In genomic region chr9:134589748-134590147, GRCh38 we compare ENCODE assay signal across 19 cellular contexts. TPM values are rescaled to one million over a fixed set of nuclear protein-coding genes. Genes with fewer than 3 reads are reported as not detected.
"Had no signal": no experiment of that assay in that cellular context is flagged by ENCODE, and none has a peak within 500 bp of the region (broad histone marks: within the 10 kb centered on the region; RNA-seq: fewer than 3 reads in every experiment).

No MANE protein-coding gene starts in this region.

- DNase-seq: activated CD4-positive, alpha-beta T cell treated with anti-CD3 and anti-CD28 coated beads for 4 hours; amygdala; cerebellar nuclear complex; dorsolateral prefrontal cortex; esophagus squamous epithelium; foreskin keratinocyte; left ventricle myocardium superior; midbrain; spleen; stimulated activated CD4-positive, alpha-beta T cell treated with anti-CD3 and anti-CD28 coated beads, Interleukin-1b, Interleukin-23, amount 100 ng/mL, for 48 hours; stimulated activated naive B cell treated with anti-CD40 and anti-IgM and Interleukin-4, amounts not matched to agents 10 μg/mL and 1 μg/mL and 100 μg/mL, for 72 hours; T-helper 9 cell; transverse colon had no signal

- H3K4me3 ChIP-seq: dorsolateral prefrontal cortex, esophagus squamous epithelium, right lobe of liver, spleen, transverse colon had no signal

- H3K36me3 ChIP-seq: esophagus squamous epithelium, right lobe of liver, spleen, transverse colon had no signal

- H3K4me3 Mint-ChIP-seq: activated naive CD8-positive, alpha-beta T cell; brain; stimulated activated naive B cell treated with anti-CD40 and anti-IgM and Interleukin-4, amounts not matched to agents 10 μg/mL and 1 μg/mL and 100 μg/mL, for 72 hours had no signal

- H3K9me3 ChIP-seq: esophagus squamous epithelium, right lobe of liver, spleen, transverse colon had no signal

- H3K27me3 ChIP-seq: right lobe of liver, transverse colon had no signal

- ATAC-seq: foreskin keratinocyte; left ventricle myocardium superior; stimulated activated naive B cell treated with anti-CD40 and anti-IgM and Interleukin-4, amounts not matched to agents 10 μg/mL and 1 μg/mL and 100 μg/mL, for 72 hours had no signal

- H3K27ac Mint-ChIP-seq: activated naive CD8-positive, alpha-beta T cell; progenitor cell of endocrine pancreas; stimulated activated naive B cell treated with anti-CD40 and anti-IgM and Interleukin-4, amounts not matched to agents 10 μg/mL and 1 μg/mL and 100 μg/mL, for 72 hours had no signal

- H3K4me1 ChIP-seq: foreskin keratinocyte, right lobe of liver, spleen, transverse colon had no signal

- H3K4me1 Mint-ChIP-seq: stimulated activated naive B cell treated with anti-CD40 and anti-IgM and Interleukin-4, amounts not matched to agents 10 μg/mL and 1 μg/mL and 100 μg/mL, for 72 hours had no signal

- H3K9me3 Mint-ChIP-seq: stimulated activated naive B cell treated with anti-CD40 and anti-IgM and Interleukin-4, amounts not matched to agents 10 μg/mL and 1 μg/mL and 100 μg/mL, for 72 hours had no signal

- H3K27ac ChIP-seq: dorsolateral prefrontal cortex, esophagus squamous epithelium, foreskin keratinocyte, right lobe of liver, spleen, transverse colon, VCaP had no signal

- H3K36me3 Mint-ChIP-seq: activated naive CD8-positive, alpha-beta T cell; brain; stimulated activated naive B cell treated with anti-CD40 and anti-IgM and Interleukin-4, amounts not matched to agents 10 μg/mL and 1 μg/mL and 100 μg/mL, for 72 hours had no signal

RNA-seq across cellular contexts. Expression of gene COL5A1, which starts 51.9 kb away (rescaled TPM):
- total RNA-seq: activated CD8-positive, alpha-beta memory T cell treated with anti-CD3 and anti-CD28 coated beads for 36 hours had no signal
